In genomic region chr12:120445911-120446909, GRCh38 we compare ENCODE assay signal across 1 cellular context.
A peak's percentile ranks its signal among the peaks of the same experiment; 100 is the strongest.
TF ChIP-seq lines count a peak whose summit lies in the region.

Gene GATC (plus strand): TSS chr12:120446444. CDS start chr12:120446481, 37 bp downstream.
Gene TRIAP1 (minus strand): TSS chr12:120446384. CDS start chr12:120446372, 12 bp downstream.

TF ChIP-seq in HEK293, 187 proteins besides CTCF, POLR2A, EP300 and RAD21 (continued from another document):
- TF ChIP-seq ZNF513 (tag by site-specific recombination; IDR thresholded peaks at IDR 0.05), result no peak
- peak; percentile 84 for TF ChIP-seq ZNF335 (tag by site-specific recombination; conservative IDR thresholded peaks at IDR 0.05)
- peak; percentile 53; the same call in 1 of the 2 replicates for TF ChIP-seq KLF7 (tag by site-specific recombination; IDR thresholded peaks at IDR 0.05; ENCODE audit: borderline replicate concordance)
- peak; percentile 59; the same call in 1 of the 2 replicates for TF ChIP-seq ZNF488 (tag by site-specific recombination; IDR thresholded peaks at IDR 0.05)
- peak; percentile 58; the same call in 1 of the 2 replicates for TF ChIP-seq MZF1 (tag by site-specific recombination; IDR thresholded peaks at IDR 0.05; ENCODE audit: borderline replicate concordance)
- no peak for TF ChIP-seq ZNF433 (tag by site-specific recombination; IDR thresholded peaks at IDR 0.05; ENCODE audit: low read depth)
- TF ChIP-seq INSM2 (tag by site-specific recombination; IDR thresholded peaks at IDR 0.05), result peak; percentile 91
- TF ChIP-seq ZNF423 (tag by site-specific recombination; IDR thresholded peaks at IDR 0.05), result 0 out of 2 replicates have a peak, but pooled peaks have one; percentile 49
- no peak for TF ChIP-seq ZNF223 (tag by site-specific recombination; IDR thresholded peaks at IDR 0.05)
- TF ChIP-seq ZNF704 (tag by site-specific recombination; IDR thresholded peaks at IDR 0.05), result no peak
- TF ChIP-seq ZNF660 (tag by site-specific recombination; IDR thresholded peaks at IDR 0.05), result peak; percentile 92
- TF ChIP-seq ZBTB26 (tag by site-specific recombination; optimal IDR thresholded peaks at IDR 0.05), result peak; percentile 99
- TF ChIP-seq SP7 (tag by site-specific recombination; IDR thresholded peaks at IDR 0.05), result peak; percentile 95
- TF ChIP-seq ZFP41 (tag by site-specific recombination; IDR thresholded peaks at IDR 0.05; ENCODE audit: borderline replicate concordance), result no peak
- TF ChIP-seq ZNF175 (tag by site-specific recombination; IDR thresholded peaks at IDR 0.05), result no peak
- peak; percentile 98 for TF ChIP-seq PATZ1 (tag by site-specific recombination; IDR thresholded peaks at IDR 0.05)
- TF ChIP-seq PRDM4 (tag by site-specific recombination; IDR thresholded peaks at IDR 0.05), result peak; percentile 72
- TF ChIP-seq REPIN1 (tag by site-specific recombination; IDR thresholded peaks at IDR 0.05; ENCODE audit: low read depth), result peak; percentile 55; the same call in 1 of the 2 replicates
- TF ChIP-seq BCL11A (tag by site-specific recombination; IDR thresholded peaks at IDR 0.05; ENCODE audit: low read depth), result peak; percentile 61; the same call in 1 of the 2 replicates
